In the genomic region with DNA sequence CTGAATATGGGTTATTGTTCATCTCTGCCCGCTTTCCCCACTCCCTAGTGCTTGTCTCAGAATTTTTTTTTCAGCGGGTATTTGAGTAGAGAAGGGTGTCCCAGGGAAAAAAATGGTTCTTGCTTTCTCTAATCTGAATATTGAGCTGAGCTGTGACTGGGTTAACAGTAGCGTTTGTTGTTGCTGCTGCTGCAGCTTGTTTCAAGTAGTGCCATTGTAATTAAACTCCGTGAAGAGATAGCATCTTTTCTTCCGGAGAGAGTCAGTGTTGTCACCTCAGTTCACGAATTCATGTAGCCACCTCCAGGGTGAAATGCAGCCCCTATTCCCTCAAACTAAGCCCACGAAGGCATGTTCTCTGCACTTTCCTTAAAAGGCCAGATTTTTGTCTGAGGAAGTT, we compare ENCODE assay signal across 1 cellular context.
TF ChIP-seq lines count a peak whose summit lies in the region.

No MANE protein-coding gene starts in this region.

TF ChIP-seq in K562, 482 proteins besides CTCF, POLR2A, EP300 and RAD21 (continued from another document and continues in another):
- TF ChIP-seq, protein P1, sequence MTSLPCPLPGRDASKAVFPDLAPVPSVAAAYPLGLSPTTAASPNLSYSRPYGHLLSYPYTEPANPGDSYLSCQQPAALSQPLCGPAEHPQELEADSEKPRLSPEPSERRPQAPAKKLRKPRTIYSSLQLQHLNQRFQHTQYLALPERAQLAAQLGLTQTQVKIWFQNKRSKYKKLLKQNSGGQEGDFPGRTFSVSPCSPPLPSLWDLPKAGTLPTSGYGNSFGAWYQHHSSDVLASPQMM (CRISPR knock-in tag; IDR thresholded peaks at IDR 0.05), result no peak
- TF ChIP-seq ZZZ3 (IDR thresholded peaks at IDR 0.05) (no peak), FOXM1 (IDR thresholded peaks at IDR 0.05; ENCODE audit: low read depth) (no peak), FOXM1 (CRISPR knock-in tag; IDR thresholded peaks at IDR 0.05; ENCODE audit: low read depth) (no peak), EZH2 (IDR thresholded peaks at IDR 0.05; ENCODE audit: borderline replicate concordance, low read depth, low read length) (no peak), JUN (IDR thresholded peaks at IDR 0.05; ENCODE audit: borderline replicate concordance, low read depth, low read length) (no peak), JUN (CRISPR knock-in tag; IDR thresholded peaks at IDR 0.05; ENCODE audit: borderline replicate concordance) (no peak), FOXA3 (CRISPR knock-in tag; conservative IDR thresholded peaks at IDR 0.05 in 1 of 2, IDR thresholded peaks at IDR 0.05 in 1 of 2) (0 out of 4 replicates have a peak, but pooled peaks of 1 of the 2 experiments have one; percentile 13), CAMTA2 (CRISPR knock-in tag; conservative IDR thresholded peaks at IDR 0.05) (no peak), NCOA1 (IDR thresholded peaks at IDR 0.05; ENCODE audit: low read depth) (no peak), KAT7 (CRISPR knock-in tag; IDR thresholded peaks at IDR 0.05; ENCODE audit: borderline replicate concordance) (no peak), RBFOX2 (IDR thresholded peaks at IDR 0.05; ENCODE audit: low read depth, low read length) (no peak), CBFA2T3 (IDR thresholded peaks at IDR 0.05) (no peak), ZNF589 (CRISPR knock-in tag; IDR thresholded peaks at IDR 0.05; ENCODE audit: low read depth) (0 out of 2 replicates have a peak, but pooled peaks have one; percentile 29), BMI1 (IDR thresholded peaks at IDR 0.05; ENCODE audit: low read length) (no peak), RNF219 (CRISPR knock-in tag; IDR thresholded peaks at IDR 0.05) (no peak), ETV6 (IDR thresholded peaks at IDR 0.05; ENCODE audit: borderline replicate concordance in 1 of 2, low read depth in 2 of 2, low read length in 1 of 2) (no peak), ETV6 (CRISPR knock-in tag; IDR thresholded peaks at IDR 0.05; ENCODE audit: borderline replicate concordance) (no peak), U2AF1 (optimal IDR thresholded peaks at IDR 0.05; ENCODE audit: low read depth, low read length) (no peak), ZBED1 (IDR thresholded peaks at IDR 0.05) (no peak), ZNF224 (CRISPR knock-in tag; IDR thresholded peaks at IDR 0.05) (no peak), NR1H2 (CRISPR knock-in tag; IDR thresholded peaks at IDR 0.05) (no peak), ZNF766 (CRISPR knock-in tag; conservative IDR thresholded peaks at IDR 0.05) (no peak), THAP7 (CRISPR knock-in tag; IDR thresholded peaks at IDR 0.05) (no peak), ZNF3 (CRISPR knock-in tag; IDR thresholded peaks at IDR 0.05) (no peak), RB1 (IDR thresholded peaks at IDR 0.05; ENCODE audit: low read depth) (no peak), C11orf30 (IDR thresholded peaks at IDR 0.05; ENCODE audit: low read depth) (no peak), FOXK1 (CRISPR knock-in tag; IDR thresholded peaks at IDR 0.05; ENCODE audit: borderline replicate concordance) (no peak), SMARCE1 (IDR thresholded peaks at IDR 0.05) (0 out of 2 replicates have a peak, but pooled peaks have one; percentile 23), CCAR2 (IDR thresholded peaks at IDR 0.05; ENCODE audit: low read depth, low read length) (no peak), ZBTB9 (CRISPR knock-in tag; IDR thresholded peaks at IDR 0.05) (no peak), STAT5A (IDR thresholded peaks at IDR 0.05; ENCODE audit: borderline replicate concordance, low read length) (no peak), ZFX (CRISPR knock-in tag; IDR thresholded peaks at IDR 0.05) (no peak), DPF2 (IDR thresholded peaks at IDR 0.05) (peak; percentile 74; the same call in 1 of the 2 replicates), CEBPG (CRISPR knock-in tag; IDR thresholded peaks at IDR 0.05) (no peak), CEBPG (tag; conservative IDR thresholded peaks at IDR 0.05 in 1 of 2, IDR thresholded peaks at IDR 0.05 in 1 of 2) (no peak), TEAD4 (IDR thresholded peaks at IDR 0.05; ENCODE audit: low read length) (0 out of 2 replicates have a peak, but pooled peaks have one; percentile 6), TEAD4 (CRISPR knock-in tag; IDR thresholded peaks at IDR 0.05; ENCODE audit: borderline replicate concordance) (no peak), ZFPM2 (CRISPR knock-in tag; IDR thresholded peaks at IDR 0.05) (no peak), SMARCA5 (IDR thresholded peaks at IDR 0.05) (no peak), ZC3H4 (CRISPR knock-in tag; IDR thresholded peaks at IDR 0.05; ENCODE audit: borderline replicate concordance) (no peak), PURB (CRISPR knock-in tag; IDR thresholded peaks at IDR 0.05; ENCODE audit: low read depth) (no peak), GATAD2B (IDR thresholded peaks at IDR 0.05; ENCODE audit: borderline replicate concordance) (peak; percentile 15; the same call in 1 of the 2 replicates), ESRRB (CRISPR knock-in tag; IDR thresholded peaks at IDR 0.05; ENCODE audit: borderline replicate concordance) (no peak), ZNF668 (CRISPR knock-in tag; IDR thresholded peaks at IDR 0.05) (no peak), ILF3 (IDR thresholded peaks at IDR 0.05; ENCODE audit: borderline replicate concordance) (no peak), KAT2B (IDR thresholded peaks at IDR 0.05; ENCODE audit: low read depth, low read length) (no peak), RBM15 (IDR thresholded peaks at IDR 0.05; ENCODE audit: insufficient read depth, low read length) (no peak), FUS (optimal IDR thresholded peaks at IDR 0.05; ENCODE audit: low read depth, low read length) (no peak), FOXP1 (CRISPR knock-in tag; IDR thresholded peaks at IDR 0.05) (no peak), POLR2H (tag; IDR thresholded peaks at IDR 0.05; ENCODE audit: low read depth) (0 out of 2 replicates have a peak, but pooled peaks have one; percentile 2), ZNF146 (CRISPR knock-in tag; IDR thresholded peaks at IDR 0.05; ENCODE audit: unreplicated experiment) (no peak)
- TF ChIP-seq, protein P2, sequence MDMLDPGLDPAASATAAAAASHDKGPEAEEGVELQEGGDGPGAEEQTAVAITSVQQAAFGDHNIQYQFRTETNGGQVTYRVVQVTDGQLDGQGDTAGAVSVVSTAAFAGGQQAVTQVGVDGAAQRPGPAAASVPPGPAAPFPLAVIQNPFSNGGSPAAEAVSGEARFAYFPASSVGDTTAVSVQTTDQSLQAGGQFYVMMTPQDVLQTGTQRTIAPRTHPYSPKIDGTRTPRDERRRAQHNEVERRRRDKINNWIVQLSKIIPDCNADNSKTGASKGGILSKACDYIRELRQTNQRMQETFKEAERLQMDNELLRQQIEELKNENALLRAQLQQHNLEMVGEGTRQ (CRISPR knock-in tag; IDR thresholded peaks at IDR 0.05), result no peak
- TF ChIP-seq, protein P3, sequence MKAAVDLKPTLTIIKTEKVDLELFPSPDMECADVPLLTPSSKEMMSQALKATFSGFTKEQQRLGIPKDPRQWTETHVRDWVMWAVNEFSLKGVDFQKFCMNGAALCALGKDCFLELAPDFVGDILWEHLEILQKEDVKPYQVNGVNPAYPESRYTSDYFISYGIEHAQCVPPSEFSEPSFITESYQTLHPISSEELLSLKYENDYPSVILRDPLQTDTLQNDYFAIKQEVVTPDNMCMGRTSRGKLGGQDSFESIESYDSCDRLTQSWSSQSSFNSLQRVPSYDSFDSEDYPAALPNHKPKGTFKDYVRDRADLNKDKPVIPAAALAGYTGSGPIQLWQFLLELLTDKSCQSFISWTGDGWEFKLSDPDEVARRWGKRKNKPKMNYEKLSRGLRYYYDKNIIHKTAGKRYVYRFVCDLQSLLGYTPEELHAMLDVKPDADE (conservative IDR thresholded peaks at IDR 0.05; ENCODE audit: control insufficient read depth, low read depth, low read length), result no peak
- TF ChIP-seq, protein P4, sequence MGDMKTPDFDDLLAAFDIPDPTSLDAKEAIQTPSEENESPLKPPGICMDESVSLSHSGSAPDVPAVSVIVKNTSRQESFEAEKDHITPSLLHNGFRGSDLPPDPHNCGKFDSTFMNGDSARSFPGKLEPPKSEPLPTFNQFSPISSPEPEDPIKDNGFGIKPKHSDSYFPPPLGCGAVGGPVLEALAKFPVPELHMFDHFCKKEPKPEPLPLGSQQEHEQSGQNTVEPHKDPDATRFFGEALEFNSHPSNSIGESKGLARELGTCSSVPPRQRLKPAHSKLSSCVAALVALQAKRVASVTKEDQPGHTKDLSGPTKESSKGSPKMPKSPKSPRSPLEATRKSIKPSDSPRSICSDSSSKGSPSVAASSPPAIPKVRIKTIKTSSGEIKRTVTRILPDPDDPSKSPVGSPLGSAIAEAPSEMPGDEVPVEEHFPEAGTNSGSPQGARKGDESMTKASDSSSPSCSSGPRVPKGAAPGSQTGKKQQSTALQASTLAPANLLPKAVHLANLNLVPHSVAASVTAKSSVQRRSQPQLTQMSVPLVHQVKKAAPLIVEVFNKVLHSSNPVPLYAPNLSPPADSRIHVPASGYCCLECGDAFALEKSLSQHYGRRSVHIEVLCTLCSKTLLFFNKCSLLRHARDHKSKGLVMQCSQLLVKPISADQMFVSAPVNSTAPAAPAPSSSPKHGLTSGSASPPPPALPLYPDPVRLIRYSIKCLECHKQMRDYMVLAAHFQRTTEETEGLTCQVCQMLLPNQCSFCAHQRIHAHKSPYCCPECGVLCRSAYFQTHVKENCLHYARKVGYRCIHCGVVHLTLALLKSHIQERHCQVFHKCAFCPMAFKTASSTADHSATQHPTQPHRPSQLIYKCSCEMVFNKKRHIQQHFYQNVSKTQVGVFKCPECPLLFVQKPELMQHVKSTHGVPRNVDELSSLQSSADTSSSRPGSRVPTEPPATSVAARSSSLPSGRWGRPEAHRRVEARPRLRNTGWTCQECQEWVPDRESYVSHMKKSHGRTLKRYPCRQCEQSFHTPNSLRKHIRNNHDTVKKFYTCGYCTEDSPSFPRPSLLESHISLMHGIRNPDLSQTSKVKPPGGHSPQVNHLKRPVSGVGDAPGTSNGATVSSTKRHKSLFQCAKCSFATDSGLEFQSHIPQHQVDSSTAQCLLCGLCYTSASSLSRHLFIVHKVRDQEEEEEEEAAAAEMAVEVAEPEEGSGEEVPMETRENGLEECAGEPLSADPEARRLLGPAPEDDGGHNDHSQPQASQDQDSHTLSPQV (IDR thresholded peaks at IDR 0.05), result 0 out of 2 replicates have a peak, but pooled peaks have one; percentile 32
- TF ChIP-seq, protein P5, sequence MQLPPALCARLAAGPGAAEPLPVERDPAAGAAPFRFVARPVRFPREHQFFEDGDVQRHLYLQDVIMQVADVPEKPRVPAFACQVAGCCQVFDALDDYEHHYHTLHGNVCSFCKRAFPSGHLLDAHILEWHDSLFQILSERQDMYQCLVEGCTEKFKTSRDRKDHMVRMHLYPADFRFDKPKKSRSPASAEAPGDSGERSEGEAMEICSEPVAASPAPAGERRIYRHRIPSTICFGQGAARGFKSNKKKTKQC (CRISPR knock-in tag; IDR thresholded peaks at IDR 0.05), result no peak
- TF ChIP-seq, protein P6, sequence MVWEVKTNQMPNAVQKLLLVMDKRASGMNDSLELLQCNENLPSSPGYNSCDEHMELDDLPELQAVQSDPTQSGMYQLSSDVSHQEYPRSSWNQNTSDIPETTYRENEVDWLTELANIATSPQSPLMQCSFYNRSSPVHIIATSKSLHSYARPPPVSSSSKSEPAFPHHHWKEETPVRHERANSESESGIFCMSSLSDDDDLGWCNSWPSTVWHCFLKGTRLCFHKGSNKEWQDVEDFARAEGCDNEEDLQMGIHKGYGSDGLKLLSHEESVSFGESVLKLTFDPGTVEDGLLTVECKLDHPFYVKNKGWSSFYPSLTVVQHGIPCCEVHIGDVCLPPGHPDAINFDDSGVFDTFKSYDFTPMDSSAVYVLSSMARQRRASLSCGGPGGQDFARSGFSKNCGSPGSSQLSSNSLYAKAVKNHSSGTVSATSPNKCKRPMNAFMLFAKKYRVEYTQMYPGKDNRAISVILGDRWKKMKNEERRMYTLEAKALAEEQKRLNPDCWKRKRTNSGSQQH (CRISPR knock-in tag; IDR thresholded peaks at IDR 0.05), result no peak
- TF ChIP-seq, protein P7, sequence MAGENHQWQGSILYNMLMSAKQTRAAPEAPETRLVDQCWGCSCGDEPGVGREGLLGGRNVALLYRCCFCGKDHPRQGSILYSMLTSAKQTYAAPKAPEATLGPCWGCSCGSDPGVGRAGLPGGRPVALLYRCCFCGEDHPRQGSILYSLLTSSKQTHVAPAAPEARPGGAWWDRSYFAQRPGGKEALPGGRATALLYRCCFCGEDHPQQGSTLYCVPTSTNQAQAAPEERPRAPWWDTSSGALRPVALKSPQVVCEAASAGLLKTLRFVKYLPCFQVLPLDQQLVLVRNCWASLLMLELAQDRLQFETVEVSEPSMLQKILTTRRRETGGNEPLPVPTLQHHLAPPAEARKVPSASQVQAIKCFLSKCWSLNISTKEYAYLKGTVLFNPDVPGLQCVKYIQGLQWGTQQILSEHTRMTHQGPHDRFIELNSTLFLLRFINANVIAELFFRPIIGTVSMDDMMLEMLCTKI (IDR thresholded peaks at IDR 0.05; ENCODE audit: partially characterized antibody), result no peak
